In the genomic region with DNA sequence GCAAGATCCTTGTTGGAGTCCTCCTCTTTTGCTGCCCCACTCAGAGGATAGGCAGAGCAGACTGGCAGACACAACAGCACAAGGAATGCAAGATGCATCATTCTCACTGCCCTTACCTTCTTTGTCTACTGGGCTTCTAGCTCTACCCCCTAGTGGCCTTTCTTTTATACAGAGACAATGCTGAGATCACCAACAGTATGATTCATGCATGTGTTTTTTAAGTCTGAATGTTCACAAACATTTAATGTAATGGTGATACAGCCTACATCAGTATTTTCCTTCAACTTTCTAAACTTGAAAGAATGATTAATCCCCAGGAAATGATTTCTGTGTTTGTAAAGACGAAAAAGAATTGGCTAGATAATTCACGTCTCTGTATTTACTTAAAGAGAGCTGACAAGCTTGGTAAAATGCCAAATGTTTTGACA, we compare ENCODE assay signal across 8 cellular contexts. TPM values are rescaled to one million over a fixed set of nuclear protein-coding genes. Genes with fewer than 3 reads are reported as not detected.
DNase-seq lines count a peak whose midpoint lies in the region; ATAC-seq and TF ChIP-seq lines count a peak whose summit lies in the region.

A gene (minus strand): TSS at position 138 of the 428 bp plus-strand sequence. CDS start 37 bp downstream, at position 101.

- H3K79me2 ChIP-seq in neural progenitor cell (ENCODE audit: low read depth): no peaks in the 10 kb centered on the region

- H3K27ac Mint-ChIP-seq in chondrocyte (ENCODE audit: unreplicated experiment) (no peak within 1 kb of the TSS), neural progenitor cell (peak within 1 kb of the TSS; percentile 11)

- no peaks in the 10 kb centered on the region for H3K9me3 ChIP-seq in neural progenitor cell (ENCODE audit: low read depth)

- peak within 1 kb of the TSS; percentile 23 for H3K4me2 ChIP-seq in neural progenitor cell

- H3F3A ChIP-seq in neural progenitor cell (ENCODE audit: low read depth): no peaks in the 10 kb centered on the region

- no peak within 1 kb of the TSS for H2AFZ ChIP-seq in neural progenitor cell (replicated peaks)

- peaks cover 18% of the 10 kb centered on the region for H3K4me1 ChIP-seq in neural progenitor cell

- no peak within 1 kb of the TSS for H3K9ac ChIP-seq in neural progenitor cell

- DNase-seq in GM12864 (ENCODE audit: low read depth) (no peak), NB4 (ENCODE audit: low read depth) (peak; percentile 11), chondrocyte (ENCODE audit: low spot score) (no peak), neural progenitor cell (ENCODE audit: low spot score) (peak; percentile 76), KG1 (lab: John Stamatoyannopoulos, UW) (no peak)
- no peak for DNase-seq in activated CD8-positive, alpha-beta memory T cell treated with anti-CD3 and anti-CD28 coated beads, Interleukin-2, amount 50 U/mL, for 4 hours
- no peak for DNase-seq in activated CD8-positive, alpha-beta memory T cell treated with anti-CD3 and anti-CD28 coated beads for 24 hours

- H3K9me3 Mint-ChIP-seq in chondrocyte (ENCODE audit: low read depth): peaks cover 4% of the 10 kb centered on the region
- H3K9me3 Mint-ChIP-seq in neural progenitor cell: no peaks in the 10 kb centered on the region

- H3K4me1 Mint-ChIP-seq in chondrocyte (ENCODE audit: low read depth) (peaks cover 12% of the 10 kb centered on the region), neural progenitor cell (peaks cover 15% of the 10 kb centered on the region)

- H3K4me3 ChIP-seq in GM12864 (ENCODE audit: low read depth, low read length): no peak within 1 kb of the TSS
- no peak within 1 kb of the TSS for H3K4me3 ChIP-seq in NB4 (ENCODE audit: low read depth, low read length)
- H3K4me3 ChIP-seq in neural progenitor cell: no peak within 1 kb of the TSS

- no peak for TF ChIP-seq POLR2A in NB4 (IDR thresholded peaks at IDR 0.05; ENCODE audit: extremely low read depth, insufficient read length)

- H3K36me3 ChIP-seq in neural progenitor cell: no peaks in the 10 kb centered on the region

- TF ChIP-seq CTCF in GM12864 (IDR thresholded peaks at IDR 0.05; ENCODE audit: low read depth, low read length, missing control alignments): peak; percentile 50
- TF ChIP-seq CTCF in NB4 (IDR thresholded peaks at IDR 0.05; ENCODE audit: low read depth, low read length): peak; percentile 30
- TF ChIP-seq CTCF in chondrocyte (IDR thresholded peaks at IDR 0.05): peak; percentile 74
- peak; percentile 54 for TF ChIP-seq CTCF in neural progenitor cell (IDR thresholded peaks at IDR 0.05)

- H3K27me3 Mint-ChIP-seq in chondrocyte (ENCODE audit: low read depth) (no peaks in the 10 kb centered on the region), neural progenitor cell (ENCODE audit: insufficient read depth, low read depth) (no peaks in the 10 kb centered on the region)

- H3K36me3 Mint-ChIP-seq in chondrocyte (ENCODE audit: low read depth): peaks cover 1% of the 10 kb centered on the region
- H3K36me3 Mint-ChIP-seq in neural progenitor cell: no peaks in the 10 kb centered on the region

- H3K4me3 Mint-ChIP-seq in chondrocyte (ENCODE audit: unreplicated experiment) (no peak within 1 kb of the TSS), neural progenitor cell (no peak within 1 kb of the TSS)

- no peak for ATAC-seq in GM18907 (IDR thresholded peaks at IDR 0.05; ENCODE audit: unreplicated experiment)

- no peak within 1 kb of the TSS for H3K27ac ChIP-seq in neural progenitor cell

- H4K20me1 ChIP-seq in neural progenitor cell (ENCODE audit: low read depth): no peaks in the 10 kb centered on the region

- no peaks in the 10 kb centered on the region for H3K27me3 ChIP-seq in neural progenitor cell

RNA-seq across cellular contexts. Expression of the gene that starts here (rescaled TPM):
- 0.15 to 0.26 TPM in 2 of 3 replicates, not detected in the other for total RNA-seq in chondrocyte
- 0.32 TPM in 1 of 2 replicates, not detected in the other for total RNA-seq in neural progenitor cell (ENCODE audit: low replicate concordance)

Comparison
In these comparisons a context has a peak if more than half of its experiments do, and no peak if none do; other contexts are left out.
1. Peak in DNase-seq and H3K4me2 ChIP-seq in neural progenitor cell; RNA of the gene not detected or under 1 TPM.